16 cellular contexts compared by ENCODE assay signal in the genomic region with DNA sequence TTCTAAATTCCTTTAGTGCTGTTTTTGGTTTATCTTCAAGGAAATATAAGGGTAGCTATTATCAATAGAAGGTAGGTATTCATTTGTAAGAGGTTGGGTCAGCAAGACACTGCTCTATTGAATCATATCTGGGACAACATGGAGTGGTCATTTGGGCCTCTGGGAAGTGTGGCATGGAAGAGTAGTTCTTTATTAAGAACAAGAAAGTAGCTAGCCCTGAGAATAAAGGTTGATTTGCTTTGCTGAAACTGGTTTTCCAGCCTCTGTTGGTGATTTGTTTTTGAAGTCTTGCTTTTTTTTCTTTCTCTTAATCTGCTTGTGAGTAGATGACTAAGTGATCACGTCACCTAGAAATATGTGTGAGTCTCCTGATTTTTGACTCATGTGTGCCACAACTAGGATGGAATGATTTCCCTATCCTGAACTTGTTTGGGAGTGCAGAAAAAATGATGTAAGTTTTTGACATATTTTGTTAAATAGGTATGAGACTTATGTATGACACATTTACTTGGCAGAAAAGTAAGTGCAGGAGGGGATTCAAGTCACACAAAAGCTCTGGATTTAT.
DNase-seq lines count a peak whose midpoint lies in the region; ATAC-seq and TF ChIP-seq lines count a peak whose summit lies in the region.
"Had no signal": no experiment of that assay in that cellular context is flagged by ENCODE, and none has a peak within 500 bp of the region (broad histone marks: within the 10 kb centered on the region; RNA-seq: fewer than 3 reads in every experiment).

No MANE protein-coding gene starts in this region.

- no peaks in the 10 kb centered on the region for H3K9me3 ChIP-seq in hepatocyte (ENCODE audit: low read depth)
- H3K9me3 ChIP-seq: colonic mucosa, upper lobe of right lung had no signal

- CTCF ChIA-PET in AG04449 (lab: Yijun Ruan, JAX), result interaction anchor here (1.4 kb wide), 1 partner anchor 82 kb away, joined by 3 read pairs; no protein-coding TSS in a partner anchor

- no peaks in the 10 kb centered on the region for H3K9me2 ChIP-seq in hepatocyte (replicated peaks; ENCODE audit: insufficient read depth)

- no peak overlapping the region for H3K27ac ChIP-seq in hepatocyte
- H3K27ac ChIP-seq: BLaER1, colonic mucosa, upper lobe of right lung had no signal

- 70% methylated on average over 1 of the region's 1 CpG for WGBS in hepatocyte (ENCODE audit: low lambda C conversion rate, missing lambda C conversion rate)

- TF ChIP-seq CTCF in AG04449 (IDR thresholded peaks at IDR 0.05; ENCODE audit: insufficient read depth, low read length, missing control alignments) (no peak), astrocyte of the spinal cord (IDR thresholded peaks at IDR 0.05; ENCODE audit: low read depth, low read length) (no peak), hepatocyte (IDR thresholded peaks at IDR 0.05; ENCODE audit: poor library complexity) (no peak)

- DNase-seq in AG04449 (ENCODE audit: low read depth, low spot score) (peak; percentile 86), HPDE6-E6E7 (ENCODE audit: extremely low spot score) (peak; percentile 56), astrocyte of the spinal cord (ENCODE audit: low read depth, low spot score) (peak; percentile 86), hepatocyte (ENCODE audit: low spot score) (peak; percentile 14), G401 (ENCODE audit: low spot score) (no peak), superior temporal gyrus (ENCODE audit: extremely low spot score) (no peak)
- no peak for DNase-seq in stimulated activated CD4-positive, alpha-beta T cell treated with anti-CD3 and anti-CD28 coated beads, Interleukin-2, amount 100 ng/mL, for 24 hours
- DNase-seq: activated CD4-positive, alpha-beta T cell treated with anti-CD3 and anti-CD28 coated beads, Interleukin-2, amount 50 U/mL, for 4 hours; activated gamma-delta T cell treated with Interleukin-2 at 50 U/mL for 16 hours; colonic mucosa; NCI-H1436 treated with DMSO at 0.1 percent for 48 hours; right cardiac atrium; T-helper 17 cell; upper lobe of right lung had no signal

- no peak overlapping the region for H2AFZ ChIP-seq in hepatocyte

- no peaks in the 10 kb centered on the region for H3K36me3 ChIP-seq in hepatocyte (replicated peaks; ENCODE audit: insufficient read depth, low read depth)
- H3K36me3 ChIP-seq: BLaER1, colonic mucosa, upper lobe of right lung had no signal

- ATAC-seq in GM19035 (IDR thresholded peaks at IDR 0.05; ENCODE audit: unreplicated experiment), result no peak
- ATAC-seq: right cardiac atrium, T-helper 17 cell, upper lobe of right lung had no signal

- no peaks in the 10 kb centered on the region for H3K79me2 ChIP-seq in hepatocyte

- POLR2A ChIA-PET in AG04449 (lab: Yijun Ruan, JAX), result no interaction called here

- H3K4me3 ChIP-seq in AG04449 (ENCODE audit: low read depth, low read length) (no peak overlapping the region), astrocyte of the spinal cord (ENCODE audit: low read depth, low read length) (no peak overlapping the region), hepatocyte (no peak overlapping the region)
- H3K4me3 ChIP-seq: BLaER1, colonic mucosa, upper lobe of right lung had no signal

- no peaks in the 10 kb centered on the region for H3K27me3 ChIP-seq in hepatocyte
- H3K27me3 ChIP-seq: BLaER1, colonic mucosa, upper lobe of right lung had no signal

- H4K20me1 ChIP-seq in hepatocyte (ENCODE audit: insufficient read depth, poor library complexity, severe bottlenecking), result no peaks in the 10 kb centered on the region
- H4K20me1 ChIP-seq: BLaER1 had no signal

- H3K4me2 ChIP-seq in hepatocyte, result no peak overlapping the region
- H3K4me2 ChIP-seq: BLaER1 had no signal

- peaks cover 3% of the 10 kb centered on the region for H3K4me1 ChIP-seq in hepatocyte (ENCODE audit: insufficient read depth)
- H3K4me1 ChIP-seq: BLaER1, colonic mucosa, upper lobe of right lung had no signal

- in situ Hi-C loops in astrocyte of the spinal cord (cut with HindIII; ENCODE audit: low sequenced_read_pairs) (no loop called here), G401 (cut with HindIII; ENCODE audit: low sequenced_read_pairs) (no loop called here)

Comparison
In these comparisons a context has a peak if more than half of its experiments do, and no peak if none do; other contexts are left out.
1. DNase-seq: peak in AG04449 (single experiment), HPDE6-E6E7 (single experiment), astrocyte of the spinal cord (single experiment) and hepatocyte (single experiment); none in stimulated activated CD4-positive, alpha-beta T cell treated with anti-CD3 and anti-CD28 coated beads, Interleukin-2, amount 100 ng/mL, for 24 hours (0 of 2), G401 (single experiment) and superior temporal gyrus (single experiment).